In the genomic region with DNA sequence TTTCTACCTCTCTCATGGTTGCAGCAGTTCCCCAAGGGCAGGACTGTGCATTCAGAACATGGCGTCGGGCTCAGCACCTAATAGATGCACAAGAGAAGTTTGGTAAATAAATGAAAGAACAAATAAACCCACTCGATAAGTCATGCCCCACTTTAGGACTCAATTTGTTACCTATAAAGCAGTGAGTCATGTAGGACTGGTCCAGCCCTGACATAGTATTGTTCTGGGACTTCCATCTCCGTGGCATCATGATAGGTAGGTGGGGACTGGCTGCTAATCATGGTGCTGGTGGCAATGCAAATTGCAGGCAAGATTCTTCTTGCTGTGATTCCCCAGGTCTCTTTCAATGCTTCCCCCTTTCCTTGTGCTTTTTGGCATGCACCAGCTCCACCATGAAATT, we compare ENCODE assay signal across 24 cellular contexts.
"Had no signal": no experiment of that assay in that cellular context is flagged by ENCODE, and none has a peak within 500 bp of the region (broad histone marks: within the 10 kb centered on the region; RNA-seq: fewer than 3 reads in every experiment).

No MANE protein-coding gene starts in this region.

- H3K27me3 ChIP-seq: neural progenitor cell, right atrium auricular region, right lobe of liver, tibial nerve, uterus had no signal

- H3K36me3 Mint-ChIP-seq: mesothelial cell of epicardium; naive B cell; natural killer cell; neural progenitor cell; stimulated activated memory B cell treated with anti-CD40 and anti-IgM and Interleukin-4, amounts not matched to agents 10 μg/mL and 1 μg/mL and 100 μg/mL, for 72 hours; type B pancreatic cell had no signal

- H3K27ac Mint-ChIP-seq: mesothelial cell of epicardium; naive B cell; natural killer cell; nephron progenitor cell; neural progenitor cell; stimulated activated memory B cell treated with anti-CD40 and anti-IgM and Interleukin-4, amounts not matched to agents 10 μg/mL and 1 μg/mL and 100 μg/mL, for 72 hours; type B pancreatic cell had no signal

- H3K4me1 ChIP-seq: neural progenitor cell, right lobe of liver, uterus had no signal

- H3K9me3 Mint-ChIP-seq: mesothelial cell of epicardium; naive B cell; natural killer cell; nephron progenitor cell; neural progenitor cell; stimulated activated memory B cell treated with anti-CD40 and anti-IgM and Interleukin-4, amounts not matched to agents 10 μg/mL and 1 μg/mL and 100 μg/mL, for 72 hours; stimulated activated naive CD8-positive, alpha-beta T cell treated with anti-CD3 and anti-CD28 coated beads, Interleukin-15, amount 100 ng/mL, for 72 hours; type B pancreatic cell had no signal

- H3K27ac ChIP-seq: left ventricle myocardium inferior, neural progenitor cell, neutrophil, psoas muscle, right atrium auricular region, right lobe of liver, skin epidermis, tibial nerve, uterus had no signal

- H3K4me3 ChIP-seq: left ventricle myocardium inferior, lung, neural progenitor cell, psoas muscle, right atrium auricular region, right lobe of liver, skin epidermis, tibial nerve, uterus had no signal

- H3K9me3 ChIP-seq: left ventricle myocardium inferior, neutrophil, psoas muscle, right atrium auricular region, right lobe of liver, tibial nerve, uterus had no signal

- ATAC-seq: natural killer cell; right lobe of liver; stimulated activated memory B cell treated with anti-CD40 and anti-IgM and Interleukin-4, amounts not matched to agents 10 μg/mL and 1 μg/mL and 100 μg/mL, for 72 hours; stimulated activated naive CD8-positive, alpha-beta T cell treated with anti-CD3 and anti-CD28 coated beads, Interleukin-15, amount 100 ng/mL, for 72 hours had no signal

- H3K4me1 Mint-ChIP-seq: mesothelial cell of epicardium; naive B cell; natural killer cell; neural progenitor cell; stimulated activated memory B cell treated with anti-CD40 and anti-IgM and Interleukin-4, amounts not matched to agents 10 μg/mL and 1 μg/mL and 100 μg/mL, for 72 hours; stimulated activated naive CD8-positive, alpha-beta T cell treated with anti-CD3 and anti-CD28 coated beads, Interleukin-15, amount 100 ng/mL, for 72 hours had no signal

- DNase-seq: hippocampal formation; left ventricle myocardium inferior; mesendoderm; naive B cell; natural killer cell; nephron progenitor cell; occipital lobe; psoas muscle; right lobe of liver; stimulated activated CD4-positive, alpha-beta T cell treated with anti-CD3 and anti-CD28 coated beads, Interleukin-12 subunit alpha, Interleukin-12 subunit beta, amount 100 ng/mL, for 4 hours; stimulated activated CD4-positive, alpha-beta T cell treated with anti-CD3 and anti-CD28 coated beads, Interleukin-4, amount 100 ng/mL, for 24 hours; stimulated activated naive CD4-positive, alpha-beta T cell treated with Interleukin-2 at 50 U/mL for 16 hours; stimulated activated naive CD8-positive, alpha-beta T cell treated with anti-CD3 and anti-CD28 coated beads, Interleukin-15, amount 100 ng/mL, for 72 hours; substantia nigra; uterus had no signal

- H3K36me3 ChIP-seq: left ventricle myocardium inferior, neural progenitor cell, neutrophil, right atrium auricular region, right lobe of liver, tibial nerve, uterus had no signal

- H3K4me3 Mint-ChIP-seq: mesothelial cell of epicardium; naive B cell; natural killer cell; nephron progenitor cell; neural progenitor cell; stimulated activated memory B cell treated with anti-CD40 and anti-IgM and Interleukin-4, amounts not matched to agents 10 μg/mL and 1 μg/mL and 100 μg/mL, for 72 hours; stimulated activated naive CD8-positive, alpha-beta T cell treated with anti-CD3 and anti-CD28 coated beads, Interleukin-15, amount 100 ng/mL, for 72 hours; type B pancreatic cell had no signal

- H3K27me3 Mint-ChIP-seq: stimulated activated memory B cell treated with anti-CD40 and anti-IgM and Interleukin-4, amounts not matched to agents 10 μg/mL and 1 μg/mL and 100 μg/mL, for 72 hours had no signal
